ENCODE assay signal across 8 cellular contexts in the genomic region with DNA sequence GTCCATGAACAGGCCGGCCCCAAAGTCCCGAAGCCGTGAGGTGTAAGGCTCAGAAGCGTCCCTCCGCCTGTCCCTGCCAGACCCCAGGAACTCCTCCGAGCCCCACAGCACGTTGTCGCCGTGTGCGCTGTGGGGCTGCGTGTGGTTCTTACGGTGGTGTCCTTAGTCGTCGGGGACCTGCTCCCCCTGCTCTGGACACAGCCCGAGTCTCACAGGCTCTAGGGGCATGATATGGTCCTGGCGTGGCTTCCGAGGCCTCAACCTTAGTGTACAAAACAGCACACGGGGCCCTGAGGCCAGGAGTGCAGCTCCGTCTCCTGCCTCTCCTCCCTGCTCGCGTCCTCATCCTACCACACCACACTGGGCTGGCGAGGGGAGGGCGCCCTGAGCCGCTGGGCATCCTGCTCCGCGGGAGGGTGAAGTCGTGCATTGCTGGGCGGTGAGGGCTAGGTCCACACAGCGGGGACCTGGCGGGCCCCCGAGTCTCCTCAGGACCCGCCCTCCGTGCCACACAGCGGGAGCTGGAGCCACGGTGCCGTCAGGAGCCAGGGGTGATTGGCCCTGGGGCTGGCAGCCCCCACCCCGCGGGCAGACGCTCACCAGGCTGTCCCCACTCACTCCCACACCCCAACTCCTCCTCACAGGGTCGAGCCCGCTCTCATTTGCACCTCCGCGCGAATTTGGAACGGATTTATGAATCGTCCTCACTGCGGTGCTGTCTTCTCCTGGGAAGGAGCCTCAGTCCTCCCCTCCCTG.
DNase-seq lines count a peak whose midpoint lies in the region.

No MANE protein-coding gene starts in this region.

- no peaks in the 10 kb centered on the region for H3K9me3 ChIP-seq in BLaER1 treated with 17β-estradiol and CSF1 and Interleukin-3, amounts not matched to agents 10 nM and 100 nM (replicated peaks in 1 of 11)
- H3K9me3 ChIP-seq in HUES6 (ENCODE audit: control insufficient read depth, insufficient read depth, low read depth, low read length) = no peaks in the 10 kb centered on the region
- H3K9me3 ChIP-seq in mucosa of rectum (ENCODE audit: control insufficient read depth in 2 of 2, low read length in 2 of 2) = no peaks in the 10 kb centered on the region

- H3K9ac ChIP-seq in BLaER1 treated with 17β-estradiol and CSF1 and Interleukin-3, amounts not matched to agents 10 nM and 100 nM = peak overlapping the region; percentile 89 to 99 (median 96)
- H3K9ac ChIP-seq in HUES6 (ENCODE audit: low read length) = peak overlapping the region; percentile 75
- H3K9ac ChIP-seq in mucosa of rectum (ENCODE audit: low read depth in 1 of 2, low read length in 2 of 2) = peak overlapping the region in 1 of 2 donors; percentile 24

- peaks cover 0 to 13% (median 8%) of the 10 kb centered on the region in 11 experiments; a peak in 9 of 22 replicates for H3K36me3 ChIP-seq in BLaER1 treated with 17β-estradiol and CSF1 and Interleukin-3, amounts not matched to agents 10 nM and 100 nM
- peaks cover 13% of the 10 kb centered on the region; the same call in 1 of the 2 replicates for H3K36me3 ChIP-seq in HUES6 (ENCODE audit: control insufficient read depth, insufficient read depth, low read length)
- no peaks in the 10 kb centered on the region for H3K36me3 ChIP-seq in mucosa of rectum (ENCODE audit: control insufficient read depth in 2 of 2, insufficient read depth in 2 of 2, low read length in 2 of 2)

- peak overlapping the region in 10 of 11 experiments; percentile 93 to 99 (median 98); a peak in 19 of 22 replicates for H3K27ac ChIP-seq in BLaER1 treated with 17β-estradiol and CSF1 and Interleukin-3, amounts not matched to agents 10 nM and 100 nM
- peak overlapping the region; percentile 81; the same call in 1 of the 2 replicates for H3K27ac ChIP-seq in HUES6 (ENCODE audit: low read depth, low read length)
- no peak overlapping the region for H3K27ac ChIP-seq in mucosa of rectum (ENCODE audit: low read depth in 2 of 2, low read length in 2 of 2)

- H3K27me3 ChIP-seq in BLaER1 treated with 17β-estradiol and CSF1 and Interleukin-3, amounts not matched to agents 10 nM and 100 nM = peaks cover 15 to 24% (median 19%) of the 10 kb centered on the region in 11 experiments
- H3K27me3 ChIP-seq in HUES6 (ENCODE audit: control insufficient read depth, insufficient read depth, low read length) (peaks cover 10% of the 10 kb centered on the region), mucosa of rectum (ENCODE audit: control insufficient read depth in 2 of 2, insufficient read depth in 2 of 2, low read length in 2 of 2) (peaks cover 3 to 10% of the 10 kb centered on the region in 2 donors)

- H3K4me2 ChIP-seq in BLaER1 treated with 17β-estradiol and CSF1 and Interleukin-3, amounts not matched to agents 10 nM and 100 nM = peak overlapping the region; percentile 88 to 98 (median 97)

- in situ Hi-C loops in T47D (cut with HindIII; ENCODE audit: low pct_unique_long_range_greater_than_20kb, low sequenced_read_pairs) = no loop called here

- H3K4me3 ChIP-seq in BLaER1 treated with 17β-estradiol and CSF1 and Interleukin-3, amounts not matched to agents 10 nM and 100 nM = peak overlapping the region; percentile 91 to 99 (median 94)
- peak overlapping the region; percentile 81 for H3K4me3 ChIP-seq in HUES6 (ENCODE audit: low read depth, low read length)
- peak overlapping the region; percentile 45 to 55 for H3K4me3 ChIP-seq in mucosa of rectum (ENCODE audit: low read length in 2 of 2)

- peaks cover 46 to 85% (median 72%) of the 10 kb centered on the region in 10 experiments for H3K4me1 ChIP-seq in BLaER1 treated with 17β-estradiol and CSF1 and Interleukin-3, amounts not matched to agents 10 nM and 100 nM
- H3K4me1 ChIP-seq in HUES6 (ENCODE audit: control insufficient read depth, insufficient read depth, low read length) = peaks cover 35% of the 10 kb centered on the region
- H3K4me1 ChIP-seq in mucosa of rectum (ENCODE audit: control insufficient read depth in 2 of 2, insufficient read depth in 2 of 2, low read length in 2 of 2) = peaks cover 35 to 37% of the 10 kb centered on the region in 2 donors

- DNase-seq in T47D (ENCODE audit: low read depth in 1 of 2, low spot score in 1 of 2) (peak; percentile 61 to 82), DMS79 (lab: John Stamatoyannopoulos, UW) (no peak), NCI-H2107 (lab: John Stamatoyannopoulos, UW) (no peak), KG1 (lab: John Stamatoyannopoulos, UW) (no peak), nucleus accumbens (lab: John Stamatoyannopoulos, UW) (no peak)

- peaks cover 10 to 74% (median 27%) of the 10 kb centered on the region in 11 experiments; a peak in 17 of 22 replicates for H4K20me1 ChIP-seq in BLaER1 treated with 17β-estradiol and CSF1 and Interleukin-3, amounts not matched to agents 10 nM and 100 nM

Comparison
In these comparisons a context has a peak if more than half of its experiments do, and no peak if none do; other contexts are left out.
1. H3K27ac ChIP-seq: peak in BLaER1 treated with 17β-estradiol and CSF1 and Interleukin-3, amounts not matched to agents 10 nM and 100 nM (10 of 11) and HUES6 (single experiment); none in mucosa of rectum (0 of 2).
2. DNase-seq: peak in T47D (2 of 2); none in DMS79 (single experiment), NCI-H2107 (single experiment), KG1 (single experiment) and nucleus accumbens (0 of 56).
3. Peak in every context shown above with its lines, with median percentiles within 50 percentile points of each other: H3K4me3 ChIP-seq.